9 cellular contexts compared by ENCODE assay signal in the genomic region with DNA sequence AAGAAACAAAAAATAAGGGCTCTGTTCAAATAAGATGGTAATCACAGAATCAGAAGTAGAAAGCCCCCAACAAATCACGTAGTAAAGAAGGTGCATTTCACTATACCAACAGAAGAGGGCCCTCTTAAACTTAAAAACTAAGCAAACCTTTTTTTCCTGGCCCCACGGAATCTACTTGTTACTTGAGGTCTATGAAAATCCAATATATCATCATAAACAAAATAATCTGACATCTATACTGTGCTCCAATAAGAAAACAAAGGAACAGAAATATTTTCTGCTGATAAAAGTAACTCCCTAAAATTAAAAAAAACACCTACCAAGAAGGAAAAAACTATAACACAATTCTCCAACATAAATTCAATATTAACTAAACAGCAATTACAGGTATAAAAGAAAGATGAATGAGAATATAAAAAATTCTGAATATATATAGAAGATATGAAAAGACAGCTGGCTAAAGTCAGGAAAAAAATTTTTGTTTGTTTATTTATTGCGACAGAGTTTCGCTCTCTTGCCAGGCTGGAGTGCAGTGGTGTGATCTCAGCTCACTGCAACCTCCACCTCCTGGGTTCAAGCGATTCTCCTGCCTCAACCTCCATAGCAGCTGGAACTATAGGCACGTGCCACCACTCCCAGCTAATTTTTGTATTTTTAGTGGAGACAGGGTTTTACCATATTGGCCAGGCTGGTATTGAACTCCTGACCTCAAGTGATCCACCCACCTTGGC.
DNase-seq lines count a peak whose midpoint lies in the region; ATAC-seq, FAIRE-seq and TF ChIP-seq lines count a peak whose summit lies in the region.
"Had no signal": no experiment of that assay in that cellular context is flagged by ENCODE, and none has a peak within 500 bp of the region (broad histone marks: within the 10 kb centered on the region; RNA-seq: fewer than 3 reads in every experiment).

No MANE protein-coding gene starts in this region.

- DNase-seq in NCI-H2107 treated with DMSO at 0.1 percent for 48 hours (lab: John Stamatoyannopoulos, UW; ENCODE audit: unreplicated experiment) (peak; percentile 23), NCI-H2107 (lab: John Stamatoyannopoulos, UW) (no peak), MV-4-11 (lab: John Stamatoyannopoulos, UW) (peak; percentile 57), T-helper 17 cell (no peak), small intestine (peak; percentile 17), posterior vena cava (ENCODE audit: low spot score) (no peak)

- ATAC-seq in T-helper 17 cell (no peak), gastroesophageal sphincter (no peak), GM21367 (IDR thresholded peaks at IDR 0.05; ENCODE audit: unreplicated experiment) (no peak)

- no peak for TF ChIP-seq POLR2A in gastroesophageal sphincter (IDR thresholded peaks at IDR 0.05)

- intact Hi-C loops in posterior vena cava (cut with DNase I), result loop anchor here (5.0 to 10.0 kb wide), 2 partner anchors 79 to 151 kb away; a partner anchor contains a TSS

- H3K4me1 ChIP-seq in gastroesophageal sphincter (peaks cover 0 to 10% (median 0%) of the 10 kb centered on the region in 3 donors), small intestine (ENCODE audit: control insufficient read depth in 2 of 2, insufficient read depth in 1 of 2, low read depth in 1 of 2, low read length in 1 of 2) (no peaks in the 10 kb centered on the region)
- H3K4me1 ChIP-seq: BLaER1 treated with 17β-estradiol and CSF1 and Interleukin-3, amounts not matched to agents 10 nM and 100 nM had no signal

- H3K27ac ChIP-seq in gastroesophageal sphincter (peak overlapping the region in 1 of 4 donors; percentile 13), small intestine (ENCODE audit: low read depth in 1 of 2, low read length in 1 of 2) (no peak overlapping the region)
- H3K27ac ChIP-seq: BLaER1 treated with 17β-estradiol and CSF1 and Interleukin-3, amounts not matched to agents 10 nM and 100 nM had no signal

- H3K36me3 ChIP-seq in gastroesophageal sphincter (peaks cover 0 to 28% of the 10 kb centered on the region in 2 donors), small intestine (ENCODE audit: control insufficient read depth in 2 of 2, insufficient read depth in 2 of 2, low read length in 2 of 2) (no peaks in the 10 kb centered on the region)

- peak; percentile 50 to 72 (median 69) for TF ChIP-seq CTCF in gastroesophageal sphincter (IDR thresholded peaks at IDR 0.05)

- H3K4me1 Mint-ChIP-seq in T-helper 17 cell, result no peaks in the 10 kb centered on the region

- H3K9me3 ChIP-seq in T-helper 17 cell (ENCODE audit: control insufficient read depth, low read length, poor library complexity, severe bottlenecking), result no peaks in the 10 kb centered on the region
- H3K9me3 ChIP-seq in gastroesophageal sphincter, result no peaks in the 10 kb centered on the region
- H3K9me3 ChIP-seq in small intestine (ENCODE audit: control insufficient read depth, low read depth), result no peaks in the 10 kb centered on the region
- H3K9me3 ChIP-seq: BLaER1 treated with 17β-estradiol and CSF1 and Interleukin-3, amounts not matched to agents 10 nM and 100 nM had no signal

- no peak overlapping the region for H3K4me3 ChIP-seq in gastroesophageal sphincter
- H3K4me3 ChIP-seq in small intestine (ENCODE audit: low read depth in 1 of 2, low read length in 2 of 2), result no peak overlapping the region
- H3K4me3 ChIP-seq: BLaER1 treated with 17β-estradiol and CSF1 and Interleukin-3, amounts not matched to agents 10 nM and 100 nM had no signal

- no peak overlapping the region for H3K4me3 Mint-ChIP-seq in T-helper 17 cell

- FAIRE-seq in small intestine (lab: Jason Lieb, UNC), result peak; percentile 67

- H3K27ac Mint-ChIP-seq in T-helper 17 cell, result peak overlapping the region; percentile 9

- H3K27me3 Mint-ChIP-seq in T-helper 17 cell, result no peaks in the 10 kb centered on the region

- peaks cover 3% of the 10 kb centered on the region for H3K36me3 Mint-ChIP-seq in T-helper 17 cell (ENCODE audit: low read depth)

- H3K27me3 ChIP-seq in gastroesophageal sphincter (no peaks in the 10 kb centered on the region), small intestine (ENCODE audit: control insufficient read depth in 2 of 2, insufficient read depth in 2 of 2, low read length in 2 of 2) (no peaks in the 10 kb centered on the region)
- H3K27me3 ChIP-seq: BLaER1 treated with 17β-estradiol and CSF1 and Interleukin-3, amounts not matched to agents 10 nM and 100 nM had no signal

- TF ChIP-seq EP300 in gastroesophageal sphincter (IDR thresholded peaks at IDR 0.05), result no peak

- WGBS in gastroesophageal sphincter (ENCODE audit: low coverage in 1 of 2), 2 donors, result 41 to 43% methylated on average over 6 of the region's 6 CpGs
- 52 to 57% (median 52%) methylated on average over 6 of the region's 6 CpGs for WGBS in small intestine, 3 donors

Comparison
In these comparisons a context has a peak if more than half of its experiments do, and no peak if none do; other contexts are left out.
1. DNase-seq: peak in NCI-H2107 treated with DMSO at 0.1 percent for 48 hours (single experiment), MV-4-11 (single experiment) and small intestine (single experiment); none in NCI-H2107 (single experiment), T-helper 17 cell (0 of 3) and posterior vena cava (single experiment).